In the genomic region with DNA sequence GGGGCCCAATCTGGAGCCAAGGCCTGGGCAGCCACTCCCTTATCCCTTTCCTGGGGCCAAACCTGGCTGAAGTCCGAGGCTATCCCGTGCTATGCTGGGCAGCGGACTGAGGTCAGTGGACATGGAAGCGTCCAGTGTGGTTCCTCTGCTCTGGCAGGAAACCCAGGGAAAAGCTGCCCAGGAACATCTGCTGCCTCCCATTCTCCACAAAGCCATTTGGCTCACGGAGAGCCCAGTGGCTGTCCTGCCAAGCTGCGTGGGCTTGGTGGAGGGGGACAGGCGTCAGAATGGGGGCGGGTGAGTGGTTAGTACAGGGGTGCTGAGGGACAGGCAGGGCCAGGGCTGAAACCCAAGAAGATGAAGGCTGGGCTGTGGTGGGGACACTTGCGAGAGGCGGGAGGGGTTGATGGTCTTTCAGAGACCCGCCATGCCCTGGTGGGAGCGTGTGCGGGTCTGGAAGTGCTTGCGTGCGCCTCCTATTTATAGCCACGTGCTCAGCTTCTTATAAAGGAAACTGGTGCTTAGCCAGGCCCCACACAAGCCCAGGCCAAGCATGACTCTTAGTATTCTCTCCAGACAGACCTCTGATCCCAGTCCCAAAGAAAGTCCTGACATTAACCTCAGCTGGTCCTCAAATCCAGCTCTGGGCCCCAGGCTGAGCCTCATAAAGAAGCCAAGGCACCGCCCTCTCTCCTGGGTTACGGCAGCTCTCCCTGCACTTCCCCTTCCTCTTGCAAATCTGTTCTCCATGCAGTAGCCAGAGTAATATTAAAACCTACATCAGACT, we compare ENCODE assay signal across 10 cellular contexts. TPM values are rescaled to one million over a fixed set of nuclear protein-coding genes. Genes with fewer than 3 reads are reported as not detected.
DNase-seq lines count a peak whose midpoint lies in the region; ATAC-seq lines count a peak whose summit lies in the region.
"Had no signal": no experiment of that assay in that cellular context is flagged by ENCODE, and none has a peak within 500 bp of the region (broad histone marks: within the 10 kb centered on the region; RNA-seq: fewer than 3 reads in every experiment).

No MANE protein-coding gene starts in this region.

- peak; percentile 81 to 84 for ATAC-seq in left cardiac atrium
- ATAC-seq: effector memory CD8-positive, alpha-beta T cell; naive thymus-derived CD4-positive, alpha-beta T cell had no signal

- H3K27me3 ChIP-seq in adipocyte (replicated peaks; ENCODE audit: control insufficient read depth, insufficient read depth, low read length) = no peaks in the 10 kb centered on the region

- H3K9ac ChIP-seq in adipocyte (ENCODE audit: low read length) = peak overlapping the region; percentile 74

- peaks cover 26% of the 10 kb centered on the region for H3K4me1 ChIP-seq in adipocyte (ENCODE audit: control insufficient read depth, insufficient read depth, low read length)

- no peaks in the 10 kb centered on the region for H3K9me3 ChIP-seq in adipocyte (ENCODE audit: control insufficient read depth, low read length)

- H3K4me3 ChIP-seq in adipocyte (ENCODE audit: low read length) = no peak overlapping the region

- H3K36me3 ChIP-seq in adipocyte (ENCODE audit: control insufficient read depth, insufficient read depth, low read length, severe bottlenecking) = no peaks in the 10 kb centered on the region

- intact Hi-C loops in left cardiac atrium (cut with DNase I) (no loop called here), posterior vena cava (cut with DNase I) (no loop called here)

- DNase-seq in Ammon's horn (ENCODE audit: low spot score) = peak; percentile 82
- DNase-seq in adipocyte (ENCODE audit: low read depth) = no peak
- DNase-seq in left cardiac atrium = peak; percentile 82
- DNase-seq in posterior vena cava (ENCODE audit: low spot score) = peak; percentile 96
- DNase-seq in cortex of kidney (lab: John Stamatoyannopoulos, UW) = no peak
- no peak for DNase-seq in NCI-H1417 treated with DMSO at 0.1 percent for 48 hours (lab: John Stamatoyannopoulos, UW)
- no peak for DNase-seq in D341Med (ENCODE audit: low spot score)
- no peak for DNase-seq in GM19240 (ENCODE audit: insufficient read length, low spot score)
- DNase-seq: effector memory CD8-positive, alpha-beta T cell; naive thymus-derived CD4-positive, alpha-beta T cell had no signal

RNA-seq across cellular contexts. Expression of a gene that starts 9.4 kb away (rescaled TPM):
- not detected for total RNA-seq in left cardiac atrium
- under 1 TPM; 0.14 to 0.19 TPM for total RNA-seq in posterior vena cava
- total RNA-seq: naive thymus-derived CD4-positive, alpha-beta T cell had no signal

RNA-seq across cellular contexts. Expression of a gene that starts 13.9 kb away (rescaled TPM):
- total RNA-seq in left cardiac atrium (not detected), posterior vena cava (under 1 TPM in 1 of 2 donors, not detected in 1; 0.28 TPM)
- total RNA-seq: naive thymus-derived CD4-positive, alpha-beta T cell had no signal

RNA-seq across cellular contexts. Expression of a gene that starts 24.8 kb away (rescaled TPM):
- total RNA-seq in left cardiac atrium = 10 to 100 TPM; 62.9 to 68.3 TPM
- 100 to 1,000 TPM; 251 to 394 TPM for total RNA-seq in posterior vena cava

Comparison
In these comparisons a context has a peak if more than half of its experiments do, and no peak if none do; other contexts are left out.
1. DNase-seq: peak in Ammon's horn (single experiment), left cardiac atrium (single experiment) and posterior vena cava (single experiment); none in adipocyte (single experiment), cortex of kidney (single experiment), NCI-H1417 treated with DMSO at 0.1 percent for 48 hours (single experiment), D341Med (single experiment) and GM19240 (single experiment).